Comparison of ENCODE assay signal across 12 cellular contexts in genomic region chr1:210374600-210374953, GRCh38. TPM values are rescaled to one million over a fixed set of nuclear protein-coding genes. Genes with fewer than 3 reads are reported as not detected.
DNase-seq lines count a peak whose midpoint lies in the region; FAIRE-seq and TF ChIP-seq lines count a peak whose summit lies in the region.
"Had no signal": no experiment of that assay in that cellular context is flagged by ENCODE, and none has a peak within 500 bp of the region (broad histone marks: within the 10 kb centered on the region; RNA-seq: fewer than 3 reads in every experiment).

No MANE protein-coding gene starts in this region.

- H4K8ac ChIP-seq in H1 (ENCODE audit: extremely low read depth, insufficient read depth, low read length): no peak overlapping the region

- H3K14ac ChIP-seq in H1 (ENCODE audit: insufficient read length): no peak overlapping the region

- H4K91ac ChIP-seq in H1 (replicated peaks; ENCODE audit: insufficient read length, low read length): no peak overlapping the region

- no peak for DNase-seq in activated T-cell treated with anti-CD3 and anti-CD28 coated beads, Interleukin-2, amount 50 U/mL, for 24 hours
- no peak for DNase-seq in activated T-cell treated with anti-CD3 and anti-CD28 coated beads, Interleukin-2, amount 50 U/mL, for 1 hour
- DNase-seq in H1 (ENCODE audit: low read depth in 1 of 2, low spot score in 2 of 2) (no peak), smooth muscle cell (lab: John Stamatoyannopoulos, UW; ENCODE audit: unreplicated experiment) (no peak), D721Med (ENCODE audit: insufficient read length, low spot score) (no peak), HPDE6-E6E7 (ENCODE audit: extremely low spot score) (no peak), prostate gland (ENCODE audit: low spot score) (no peak)
- DNase-seq: gastrocnemius medialis, GF-D8, left cardiac atrium had no signal

- CTCF ChIA-PET in H1 (lab: Charles Lee; ENCODE audit: partially characterized antibody): interaction anchor here (0.7 to 10.6 kb wide), 20 partner anchors 10 to 883 kb away, joined by 3 to 179 read pairs (median 5); partner anchors contain the start of gene KCNH1

- POLR2A ChIA-PET in H1 (lab: Charles Lee; ENCODE audit: partially characterized antibody): interaction anchor here (0.5 to 5.9 kb wide), 77 partner anchors 12 to 1024 kb away, joined by 3 to 197 read pairs (median 5); partner anchors contain the start of genes KCNH1, RCOR3 and SERTAD4

- H3K9me3 Mint-ChIP-seq in activated T-cell treated with anti-CD3 and anti-CD28 coated beads, Interleukin-2, amount 50 U/mL, for 24 hours: no peaks in the 10 kb centered on the region

- no peak overlapping the region; the same call in 1 of the 2 replicates for H2AFZ ChIP-seq in OCI-LY3 (ENCODE audit: low read depth, low read length)
- H2AFZ ChIP-seq in H1 (ENCODE audit: low read length): no peak overlapping the region
- H2AFZ ChIP-seq in smooth muscle cell (ENCODE audit: low read depth): no peak overlapping the region

- H3K4me3 ChIP-seq in OCI-LY3 (ENCODE audit: low read length) (0 out of 2 replicates have a peak overlapping the region, but pooled peaks have one; percentile 10), H1 (ENCODE audit: extremely low read depth in 1 of 4, insufficient read depth in 2 of 4, low read depth in 3 of 4, low read length in 4 of 4) (no peak overlapping the region), smooth muscle cell (no peak overlapping the region), prostate gland (no peak overlapping the region)
- H3K4me3 ChIP-seq: gastrocnemius medialis, MG63 had no signal

- no peak for TF ChIP-seq POLR2A in H1 (IDR thresholded peaks at IDR 0.05; ENCODE audit: control extremely low read depth in 1 of 2, low read depth in 2 of 2, low read length in 2 of 2)
- TF ChIP-seq POLR2A in prostate gland (IDR thresholded peaks at IDR 0.05): no peak

- WGBS in H1 (ENCODE audit: extremely low coverage in 1 of 2, insufficient coverage in 1 of 2, insufficient read length in 1 of 2, insufficient replicate concordance in 2 of 2, low coverage in 1 of 2, low lambda C conversion rate in 2 of 2, missing lambda C conversion rate in 1 of 2), 2 experiments: 30% methylated on average over 4 of the region's 4 CpGs; no CpG with 5 or more reads in 1 of the 2 experiments
- 24% methylated on average over 4 of the region's 4 CpGs for WGBS in smooth muscle cell (ENCODE audit: low lambda C conversion rate)
- WGBS in prostate gland: 63% methylated on average over 4 of the region's 4 CpGs

- H2BK20ac ChIP-seq in H1 (ENCODE audit: low read length): no peak overlapping the region

- H3K18ac ChIP-seq in H1 (ENCODE audit: extremely low read depth, low read length): no peak overlapping the region

- H3K36me3 Mint-ChIP-seq in activated T-cell treated with anti-CD3 and anti-CD28 coated beads, Interleukin-2, amount 50 U/mL, for 24 hours (ENCODE audit: low read depth): no peaks in the 10 kb centered on the region

- no peak overlapping the region for H3K4ac ChIP-seq in H1 (replicated peaks; ENCODE audit: insufficient read length, low read depth, low read length)

- H3K9me3 ChIP-seq in OCI-LY3 (ENCODE audit: insufficient read depth, low read length): no peaks in the 10 kb centered on the region
- H3K9me3 ChIP-seq in H1 (ENCODE audit: insufficient read depth in 2 of 2, low read depth in 1 of 2, low read length in 1 of 2): no peaks in the 10 kb centered on the region
- no peaks in the 10 kb centered on the region for H3K9me3 ChIP-seq in smooth muscle cell (replicated peaks; ENCODE audit: low read depth)
- H3K9me3 ChIP-seq in prostate gland: no peaks in the 10 kb centered on the region
- H3K9me3 ChIP-seq: gastrocnemius medialis, MG63 had no signal

- no peak overlapping the region for H2AK5ac ChIP-seq in H1 (ENCODE audit: low read depth, low read length)

- TF ChIP-seq CTCF in OCI-LY3 (IDR thresholded peaks at IDR 0.05; ENCODE audit: low read depth, low read length) (no peak), H1 (IDR thresholded peaks at IDR 0.05; ENCODE audit: control extremely low read depth in 1 of 3, insufficient read depth in 1 of 3, low read depth in 1 of 3, low read length in 3 of 3) (no peak), smooth muscle cell (IDR thresholded peaks at IDR 0.05; ENCODE audit: borderline replicate concordance, insufficient read depth, poor library complexity, severe bottlenecking) (no peak), D721Med (IDR thresholded peaks at IDR 0.05; ENCODE audit: insufficient read depth, missing control alignments) (no peak), prostate gland (IDR thresholded peaks at IDR 0.05) (no peak)

- H2BK120ac ChIP-seq in H1 (replicated peaks; ENCODE audit: low read depth, low read length): no peak overlapping the region

- TF ChIP-seq EP300 in H1 (IDR thresholded peaks at IDR 0.05; ENCODE audit: borderline replicate concordance in 1 of 2, low read depth in 2 of 2, low read length in 2 of 2): no peak

- H3K4me1 Mint-ChIP-seq in activated T-cell treated with anti-CD3 and anti-CD28 coated beads, Interleukin-2, amount 50 U/mL, for 24 hours (ENCODE audit: low read depth): peaks cover 33% of the 10 kb centered on the region

- H3K9ac ChIP-seq in OCI-LY3 (ENCODE audit: low read length): no peak overlapping the region
- H3K9ac ChIP-seq in H1 (replicated peaks in 1 of 4; ENCODE audit: extremely low read depth in 1 of 4, low read depth in 3 of 4, low read length in 3 of 4): no peak overlapping the region
- no peak overlapping the region for H3K9ac ChIP-seq in smooth muscle cell (ENCODE audit: low read depth)

- TF ChIP-seq RAD21 in H1 (IDR thresholded peaks at IDR 0.05 in 1 of 2, conservative IDR thresholded peaks at IDR 0.05 in 1 of 2; ENCODE audit: low read depth in 2 of 2, low read length in 2 of 2): no peak

- H4K5ac ChIP-seq in H1 (ENCODE audit: insufficient read length, low read depth, low read length): no peak overlapping the region

- intact Hi-C loops in prostate gland (cut with DNase I): no loop called here

- H3K27me3 ChIP-seq in OCI-LY3 (ENCODE audit: low read depth, low read length) (peaks cover 10% of the 10 kb centered on the region; the same call in 1 of the 2 replicates), H1 (replicated peaks in 1 of 4; ENCODE audit: control insufficient read depth in 3 of 4, extremely low read depth in 1 of 4, insufficient read depth in 3 of 4, low read length in 3 of 4) (0 out of 7 replicates have a peak, but pooled peaks cover 0 to 5% (median under 1%) of the 10 kb centered on the region in 4 experiments), smooth muscle cell (ENCODE audit: low read depth) (no peaks in the 10 kb centered on the region), prostate gland (replicated peaks; ENCODE audit: insufficient read depth) (no peaks in the 10 kb centered on the region)
- H3K27me3 ChIP-seq: gastrocnemius medialis, MG63 had no signal

- H3K23ac ChIP-seq in H1 (ENCODE audit: insufficient read length): no peak overlapping the region

- no peaks in the 10 kb centered on the region for H3F3A ChIP-seq in smooth muscle cell (ENCODE audit: low read depth)

- peak overlapping the region; percentile 7; the same call in 1 of the 2 replicates for H2BK12ac ChIP-seq in H1 (ENCODE audit: low read depth, low read length)

- H2BK5ac ChIP-seq in H1 (ENCODE audit: low read depth, low read length): no peak overlapping the region

- H3K4me2 ChIP-seq in OCI-LY3 (ENCODE audit: low read length) (peak overlapping the region; percentile 48), H1 (ENCODE audit: insufficient read depth in 1 of 2, low read depth in 2 of 2, low read length in 2 of 2) (no peak overlapping the region), smooth muscle cell (no peak overlapping the region)

- no peaks in the 10 kb centered on the region for H3K23me2 ChIP-seq in H1 (ENCODE audit: low read depth, low read length)

- H3K79me1 ChIP-seq in H1 (ENCODE audit: low read depth, low read length): no peaks in the 10 kb centered on the region

- peak overlapping the region; percentile 99 for H3K27ac Mint-ChIP-seq in activated T-cell treated with anti-CD3 and anti-CD28 coated beads, Interleukin-2, amount 50 U/mL, for 24 hours

- H3K36me3 ChIP-seq in OCI-LY3 (replicated peaks; ENCODE audit: low read depth, low read length) (no peaks in the 10 kb centered on the region), H1 (ENCODE audit: control insufficient read depth in 2 of 4, insufficient read depth in 4 of 4, low read length in 3 of 4) (no peaks in the 10 kb centered on the region), smooth muscle cell (ENCODE audit: low read depth) (no peaks in the 10 kb centered on the region), prostate gland (no peaks in the 10 kb centered on the region)
- H3K36me3 ChIP-seq: gastrocnemius medialis, MG63 had no signal

- H3K4me3 Mint-ChIP-seq in activated T-cell treated with anti-CD3 and anti-CD28 coated beads, Interleukin-2, amount 50 U/mL, for 24 hours: no peak overlapping the region

- FAIRE-seq in H1 (lab: Jason Lieb, UNC) (no peak), D721Med (lab: Jason Lieb, UNC) (no peak)

- H4K20me1 ChIP-seq in OCI-LY3 (ENCODE audit: insufficient read depth, low read length): no peaks in the 10 kb centered on the region
- H4K20me1 ChIP-seq in H1 (replicated peaks in 1 of 2; ENCODE audit: control insufficient read depth in 1 of 2, insufficient read depth in 2 of 2, low read length in 2 of 2): no peaks in the 10 kb centered on the region
- H4K20me1 ChIP-seq in smooth muscle cell (ENCODE audit: low read depth): no peaks in the 10 kb centered on the region

- no peaks in the 10 kb centered on the region for H3K79me2 ChIP-seq in OCI-LY3 (ENCODE audit: low read length)
- H3K79me2 ChIP-seq in H1 (ENCODE audit: control insufficient read depth in 1 of 2, insufficient read depth in 2 of 2, low read length in 2 of 2): no peaks in the 10 kb centered on the region
- H3K79me2 ChIP-seq in smooth muscle cell (ENCODE audit: low read depth): no peaks in the 10 kb centered on the region

- peaks cover 1% of the 10 kb centered on the region for H3K27me3 Mint-ChIP-seq in activated T-cell treated with anti-CD3 and anti-CD28 coated beads, Interleukin-2, amount 50 U/mL, for 24 hours

- H2BK15ac ChIP-seq in H1 (ENCODE audit: low read length): no peak overlapping the region

- H3K27ac ChIP-seq in OCI-LY3 (ENCODE audit: low read length) (no peak overlapping the region), H1 (ENCODE audit: low read depth, low read length) (peak overlapping the region; percentile 97), smooth muscle cell (ENCODE audit: low read depth) (peak overlapping the region; percentile 83), prostate gland (no peak overlapping the region)
- H3K27ac ChIP-seq: gastrocnemius medialis had no signal

- H3K4me1 ChIP-seq in OCI-LY3 (ENCODE audit: low read length) (peaks cover 19% of the 10 kb centered on the region), H1 (replicated peaks in 1 of 4; ENCODE audit: control insufficient read depth in 3 of 4, insufficient read depth in 4 of 4, low read length in 3 of 4) (peaks cover 4 to 22% (median 16%) of the 10 kb centered on the region in 4 experiments; a peak in 6 of 7 replicates), smooth muscle cell (ENCODE audit: low read depth) (peaks cover 11% of the 10 kb centered on the region), prostate gland (replicated peaks) (no peaks in the 10 kb centered on the region)
- H3K4me1 ChIP-seq: gastrocnemius medialis had no signal

- H3K56ac ChIP-seq in H1 (replicated peaks; ENCODE audit: insufficient read length, low read depth, low read length): no peak overlapping the region

RNA-seq across cellular contexts. Expression of gene HHAT, which starts 45.9 kb away (rescaled TPM):
- 0.15 and 0.27 TPM in 2 replicates for total RNA-seq in H1 (2021; fragmentation: NEBNext Ultra II Directional; extraction: Animal tissue kit (Norgen Biotek cat#: 25700))
- polyA plus RNA-seq in H1 (2011; rRNA removed) (0.51 and 0.74 TPM in 2 replicates), smooth muscle cell (4.6 and 8.8 TPM in 2 replicates)
- 0.28 TPM for polyA plus RNA-seq in H1 (2011; cell fraction: cytosol; rRNA removed)
- 0.43 TPM for polyA plus RNA-seq in H1 (2011; cell fraction: nucleus; rRNA removed)
- 0.16 to 0.32 TPM (median 0.17 TPM) in 4 replicates for polyA plus RNA-seq in H1 (2012, experiment 1 of 2)
- 0.17 TPM for polyA plus RNA-seq in H1 (2012, experiment 2 of 2)
- 0.18 TPM for polyA plus RNA-seq in H1 (2013, experiment 1 of 2)
- 0.18 TPM for polyA plus RNA-seq in H1 (2013, experiment 2 of 2)
- 0.50 and 1.2 TPM in 2 replicates for polyA minus RNA-seq in H1 (2011; rRNA and poly(A)+ RNA removed)
- not detected for polyA minus RNA-seq in H1 (2011; cell fraction: cytosol; rRNA and poly(A)+ RNA removed)
- 2.4 TPM for polyA minus RNA-seq in H1 (2011; cell fraction: nucleus; rRNA and poly(A)+ RNA removed)
- total RNA-seq in smooth muscle cell (9.8 and 11.4 TPM in 2 replicates), prostate gland (10 to 100 TPM; 16.3 to 19.0 TPM)

Comparison
In these comparisons a context has a peak if more than half of its experiments do, and no peak if none do; other contexts are left out.
1. H3K27ac ChIP-seq: peak in H1 (single experiment) and smooth muscle cell (single experiment); none in OCI-LY3 (single experiment) and prostate gland (0 of 2).